10 cellular contexts compared by ENCODE assay signal in the genomic region with DNA sequence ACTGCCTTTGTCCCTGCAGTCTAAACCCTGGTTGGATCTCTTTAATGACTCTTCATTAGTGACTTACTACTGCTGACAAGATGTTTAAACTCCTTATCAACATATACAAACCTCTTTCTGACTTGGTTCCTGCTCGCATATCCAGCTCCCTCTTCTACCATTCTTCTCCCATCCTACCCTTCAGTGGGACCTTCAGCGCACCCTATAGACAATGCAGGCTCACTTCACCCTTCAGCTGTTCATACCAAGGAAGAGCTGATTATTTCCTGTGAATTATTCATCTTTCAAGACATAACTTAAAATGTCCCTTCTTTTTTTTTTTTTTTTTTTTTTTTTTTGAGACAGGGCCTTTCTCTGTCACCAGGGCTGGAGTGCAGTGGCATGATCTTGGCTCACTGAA.
DNase-seq lines count a peak whose midpoint lies in the region; ATAC-seq and TF ChIP-seq lines count a peak whose summit lies in the region.
"Had no signal": no experiment of that assay in that cellular context is flagged by ENCODE, and none has a peak within 500 bp of the region (broad histone marks: within the 10 kb centered on the region; RNA-seq: fewer than 3 reads in every experiment).

No MANE protein-coding gene starts in this region.

- H3K9me3 ChIP-seq in OCI-LY3 (ENCODE audit: insufficient read depth, low read length) = no peaks in the 10 kb centered on the region

- H3K27me3 Mint-ChIP-seq in mesothelial cell of epicardium (ENCODE audit: low read depth) = no peaks in the 10 kb centered on the region

- H3K27ac ChIP-seq in OCI-LY3 (ENCODE audit: low read length) = no peak overlapping the region

- H3K79me2 ChIP-seq in OCI-LY3 (ENCODE audit: low read length) = no peaks in the 10 kb centered on the region

- TF ChIP-seq CTCF in GM12872 (IDR thresholded peaks at IDR 0.05; ENCODE audit: insufficient read depth, low read depth, low read length) = peak; percentile 29; the same call in 1 of the 3 replicates
- peak; percentile 29 for TF ChIP-seq CTCF in OCI-LY3 (IDR thresholded peaks at IDR 0.05; ENCODE audit: low read depth, low read length)
- no peak for TF ChIP-seq CTCF in mesothelial cell of epicardium (IDR thresholded peaks at IDR 0.05; ENCODE audit: unreplicated experiment)

- H3K4me2 ChIP-seq in OCI-LY3 (ENCODE audit: low read length) = no peak overlapping the region

- peak overlapping the region; percentile 35 for H3K27ac Mint-ChIP-seq in mesothelial cell of epicardium
- H3K27ac Mint-ChIP-seq: nephron progenitor cell had no signal

- peak; percentile 68 for ATAC-seq in HG02798 (IDR thresholded peaks at IDR 0.05; ENCODE audit: poor library complexity, unreplicated experiment)

- peaks cover 3% of the 10 kb centered on the region for H3K4me1 Mint-ChIP-seq in mesothelial cell of epicardium
- H3K4me1 Mint-ChIP-seq: nephron progenitor cell had no signal

- DNase-seq in mesothelial cell of epicardium (ENCODE audit: low spot score in 2 of 2, unreplicated experiment in 2 of 2) = no peak
- DNase-seq in activated CD8-positive, alpha-beta memory T cell treated with anti-CD3 and anti-CD28 coated beads, Interleukin-2, amount 50 U/mL, for 48 hours = no peak
- no peak for DNase-seq in RKO (ENCODE audit: low spot score)
- DNase-seq in SW480 (ENCODE audit: low spot score) = no peak
- DNase-seq: head of caudate nucleus, NCI-H510A treated with DMSO at 0.1 percent for 48 hours, nephron progenitor cell had no signal

- H3K4me3 ChIP-seq in OCI-LY3 (ENCODE audit: low read length) = no peak overlapping the region

- no peaks in the 10 kb centered on the region for H3K36me3 Mint-ChIP-seq in mesothelial cell of epicardium

- H2AFZ ChIP-seq in OCI-LY3 (ENCODE audit: low read depth, low read length) = no peak overlapping the region

- H3K36me3 ChIP-seq in OCI-LY3 (replicated peaks; ENCODE audit: low read depth, low read length) = no peaks in the 10 kb centered on the region

- H3K4me1 ChIP-seq in OCI-LY3 (ENCODE audit: low read length) = no peaks in the 10 kb centered on the region

- H3K9me3 Mint-ChIP-seq in mesothelial cell of epicardium = no peaks in the 10 kb centered on the region

- no peak overlapping the region for H3K9ac ChIP-seq in OCI-LY3 (ENCODE audit: low read length)

- no peak overlapping the region for H3K4me3 Mint-ChIP-seq in mesothelial cell of epicardium
- H3K4me3 Mint-ChIP-seq: nephron progenitor cell had no signal

- H4K20me1 ChIP-seq in OCI-LY3 (ENCODE audit: insufficient read depth, low read length) = no peaks in the 10 kb centered on the region

- H3K27me3 ChIP-seq in OCI-LY3 (ENCODE audit: low read depth, low read length) = no peaks in the 10 kb centered on the region; the same call in 1 of the 2 replicates
